In genomic region chr16:47460755-47461597, GRCh38 we compare ENCODE assay signal across 8 cellular contexts. TPM values are rescaled to one million over a fixed set of nuclear protein-coding genes. Genes with fewer than 3 reads are reported as not detected.
A peak's percentile ranks its signal among the peaks of the same experiment; 100 is the strongest.
DNase-seq lines count a peak whose midpoint lies in the region; ATAC-seq and TF ChIP-seq lines count a peak whose summit lies in the region.

TSS of gene ITFG1 (minus strand) at chr16:47461063. CDS start at chr16:47461045, 18 bp downstream.
TSS of gene PHKB (plus strand) at chr16:47461331. CDS start at chr16:47461351, 20 bp downstream.

- TF ChIP-seq CTCF in mucosa of descending colon (IDR thresholded peaks at IDR 0.05) = peak; percentile 13

- H3K9me3 ChIP-seq in HUES48 (ENCODE audit: control insufficient read depth, insufficient read depth, low read length) (no peaks in the 10 kb centered on the region), mucosa of descending colon (no peaks in the 10 kb centered on the region)

- H3K27me3 ChIP-seq in HUES48 (ENCODE audit: control insufficient read depth, insufficient read depth, low read length) = no peaks in the 10 kb centered on the region

- peak; percentile 73 for ATAC-seq in GM21423 (IDR thresholded peaks at IDR 0.05; ENCODE audit: unreplicated experiment)
- peak; percentile 97 for ATAC-seq in mucosa of descending colon

- intact Hi-C loops in mucosa of descending colon (cut with DNase I, micrococcal nuclease) = no loop called here

- H3K4me3 ChIP-seq in HUES48 (ENCODE audit: low read depth, low read length) (peak within 1 kb of the TSS; percentile 83), mucosa of descending colon (peak within 1 kb of the TSS; percentile 89)

- H3K4me1 ChIP-seq in HUES48 (ENCODE audit: control insufficient read depth, insufficient read depth, low read length) = peaks cover 21% of the 10 kb centered on the region
- peaks cover 18% of the 10 kb centered on the region for H3K4me1 ChIP-seq in mucosa of descending colon (ENCODE audit: low read depth)

- H3K27ac ChIP-seq in HUES48 (ENCODE audit: low read depth, low read length) (peak within 1 kb of the TSS; percentile 99), epithelial cell of prostate (peak within 1 kb of the TSS; percentile 96)

- peak; percentile 69 for DNase-seq in DMS 273 treated with DMSO at 0.1 percent for 48 hours (lab: John Stamatoyannopoulos, UW)
- peak; percentile 91 for DNase-seq in OCI-M1 (lab: John Stamatoyannopoulos, UW)
- DNase-seq in activated T-cell treated with anti-CD3 and anti-CD28 coated beads for 48 hours (ENCODE audit: low read depth) = peak; percentile 95
- peak; percentile 59 for DNase-seq in epithelial cell of prostate (ENCODE audit: low read depth, low spot score)
- peak; percentile 95 to 96 (median 95) for DNase-seq in mucosa of descending colon
- peak; percentile 84 to 89 for DNase-seq in stimulated activated CD8-positive, alpha-beta memory T cell treated with anti-CD3 and anti-CD28 coated beads, Interleukin-4, amount 100 ng/mL, for 1 hour (ENCODE audit: low read depth in 2 of 2, low spot score in 1 of 2)

- peaks cover 15% of the 10 kb centered on the region for H3K36me3 ChIP-seq in HUES48 (ENCODE audit: control insufficient read depth, insufficient read depth, low read length)
- H3K36me3 ChIP-seq in mucosa of descending colon (ENCODE audit: low read depth) = no peaks in the 10 kb centered on the region

- peak within 1 kb of the TSS; percentile 93 for H3K9ac ChIP-seq in HUES48 (ENCODE audit: low read depth, low read length)

RNA-seq across cellular contexts. Expression of gene ITFG1, which starts in this region (rescaled TPM):
- 10 to 100 TPM; 53.7 to 82.7 (median 73.9) TPM for total RNA-seq in mucosa of descending colon

RNA-seq across cellular contexts. Expression of gene PHKB, which starts in this region (rescaled TPM):
- total RNA-seq in mucosa of descending colon = 100 to 1,000 TPM in 1 of 3 donors, 10 to 100 TPM in 2; 67.8 to 101 (median 81.4) TPM

Comparison
In these comparisons a context has a peak if more than half of its experiments do, and no peak if none do; other contexts are left out.
1. Peak in every context shown above with its lines: DNase-seq, ATAC-seq, H3K4me3 ChIP-seq and H3K27ac ChIP-seq.